ENCODE assay signal across 30 cellular contexts in genomic region chr4:48011722-48012121, GRCh38. TPM values are rescaled to one million over a fixed set of nuclear protein-coding genes. Genes with fewer than 3 reads are reported as not detected.
"Had no signal": no experiment of that assay in that cellular context is flagged by ENCODE, and none has a peak within 500 bp of the region (broad histone marks: within the 10 kb centered on the region; RNA-seq: fewer than 3 reads in every experiment).

No MANE protein-coding gene starts in this region.

- H3K9me3 ChIP-seq: lower lobe of right lung, vagina had no signal

- H3K9ac ChIP-seq: parathyroid adenoma had no signal

- DNase-seq: hippocampal formation; immature natural killer cell; kidney; left colon; left lung; lower lobe of right lung; mammary epithelial cell; mesenchymal stem cell; naive thymus-derived CD8-positive, alpha-beta T cell; nucleus accumbens; right lobe of liver; stimulated activated CD4-positive, alpha-beta T cell treated with anti-CD3 and anti-CD28 coated beads, Interleukin-1b, Interleukin-23, amount 100 ng/mL, for 48 hours; stimulated activated CD4-positive, alpha-beta T cell treated with anti-CD3 and anti-CD28 coated beads, Interleukin-2, amount 100 ng/mL, for 48 hours; stimulated activated CD4-positive, alpha-beta T cell treated with anti-CD3 and anti-CD28 coated beads, Interleukin-4, amount 100 ng/mL, for 4 hours; stimulated activated CD8-positive, alpha-beta memory T cell treated with anti-CD3 and anti-CD28 coated beads, Interleukin-4, amount 100 ng/mL, for 48 hours; stimulated activated naive CD4-positive, alpha-beta T cell treated with Interleukin-2 at 50 U/mL for 16 hours; stimulated activated naive CD8-positive, alpha-beta T cell treated with anti-CD3 and anti-CD28 coated beads, Interleukin-15, amount 100 ng/mL, for 72 hours; substantia nigra; upper lobe of left lung had no signal

- ATAC-seq: left colon; left lung; lower lobe of right lung; naive thymus-derived CD8-positive, alpha-beta T cell; right lobe of liver; stimulated activated memory B cell treated with anti-CD40 and anti-IgM and Interleukin-4, amounts not matched to agents 10 μg/mL and 1 μg/mL and 100 μg/mL, for 72 hours; stimulated activated naive CD8-positive, alpha-beta T cell treated with anti-CD3 and anti-CD28 coated beads, Interleukin-15, amount 100 ng/mL, for 72 hours had no signal

- H3K36me3 Mint-ChIP-seq: stimulated activated memory B cell treated with anti-CD40 and anti-IgM and Interleukin-4, amounts not matched to agents 10 μg/mL and 1 μg/mL and 100 μg/mL, for 72 hours had no signal

- H3K4me2 ChIP-seq: smooth muscle cell had no signal

- H3K4me3 ChIP-seq: left lung, lower lobe of right lung, right atrium auricular region, right lobe of liver, smooth muscle cell, tibial nerve, upper lobe of left lung, vagina had no signal

- H2AFZ ChIP-seq: parathyroid adenoma had no signal

- H3K79me2 ChIP-seq: parathyroid adenoma had no signal

- FAIRE-seq: islet of Langerhans, kidney had no signal

- H3K27ac ChIP-seq: left lung, lower lobe of right lung, parathyroid adenoma, right atrium auricular region, tibial nerve, upper lobe of left lung, vagina had no signal

- H3K36me3 ChIP-seq: left lung, lower lobe of right lung, right atrium auricular region, upper lobe of left lung had no signal

- H3K27me3 ChIP-seq: right atrium auricular region, right lobe of liver, tibial nerve, vagina had no signal

- H3K4me3 Mint-ChIP-seq: immature natural killer cell; naive thymus-derived CD8-positive, alpha-beta T cell; nephron; neural crest cell; stimulated activated memory B cell treated with anti-CD40 and anti-IgM and Interleukin-4, amounts not matched to agents 10 μg/mL and 1 μg/mL and 100 μg/mL, for 72 hours; stimulated activated naive CD8-positive, alpha-beta T cell treated with anti-CD3 and anti-CD28 coated beads, Interleukin-15, amount 100 ng/mL, for 72 hours had no signal

- H3K27ac Mint-ChIP-seq: immature natural killer cell; naive thymus-derived CD8-positive, alpha-beta T cell; nephron; stimulated activated memory B cell treated with anti-CD40 and anti-IgM and Interleukin-4, amounts not matched to agents 10 μg/mL and 1 μg/mL and 100 μg/mL, for 72 hours; stimulated activated naive CD8-positive, alpha-beta T cell treated with anti-CD3 and anti-CD28 coated beads, Interleukin-15, amount 100 ng/mL, for 72 hours had no signal

RNA-seq across cellular contexts. Expression of gene CNGA1, which starts 4.8 kb away (rescaled TPM):
- total RNA-seq: naive thymus-derived CD8-positive, alpha-beta T cell; neural crest cell; osteocyte; pulmonary artery endothelial cell had no signal
- polyA plus RNA-seq: immature natural killer cell; naive thymus-derived CD8-positive, alpha-beta T cell had no signal

RNA-seq across cellular contexts. Expression of gene NIPAL1, which starts 4.8 kb away (rescaled TPM):
- polyA plus RNA-seq: immature natural killer cell had no signal
